In the genomic region with DNA sequence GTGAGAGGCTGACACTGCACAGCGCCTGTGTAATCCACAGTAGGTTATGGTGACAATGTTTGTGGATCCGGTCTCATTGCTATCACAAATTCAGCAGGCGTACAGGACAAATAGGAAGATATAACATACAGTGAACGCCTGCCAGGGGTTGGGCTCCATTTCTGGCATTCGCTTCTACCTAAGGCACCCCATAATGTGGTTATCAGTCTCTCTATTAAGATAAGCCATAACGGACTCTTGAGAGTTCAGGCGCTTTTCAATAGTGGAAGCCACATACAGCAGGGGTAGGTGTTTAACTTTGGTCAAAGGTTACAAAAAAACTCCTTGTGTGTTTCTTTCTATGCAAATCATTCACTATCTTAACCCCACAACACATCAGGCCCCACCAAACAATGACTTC, we compare ENCODE assay signal across 11 cellular contexts.
"Had no signal": no experiment of that assay in that cellular context is flagged by ENCODE, and none has a peak within 500 bp of the region (broad histone marks: within the 10 kb centered on the region; RNA-seq: fewer than 3 reads in every experiment).

No MANE protein-coding gene starts in this region.

- H3K27ac ChIP-seq: pancreas, SJSA1 had no signal

- H3K4me3 ChIP-seq: pancreas, SJSA1, upper lobe of left lung had no signal

- H3K9me3 ChIP-seq: pancreas, SJSA1, upper lobe of left lung had no signal

- DNase-seq: amniotic stem cell; effector CD8-positive, alpha-beta T cell; immature natural killer cell; mammary epithelial cell; pancreas; retina; SW 1271; upper lobe of left lung had no signal

- ATAC-seq: activated CD4-positive, CD25-positive, alpha-beta regulatory T cell treated with anti-CD3 and anti-CD28 coated beads, Interleukin-2, amount 50 U/mL, for 24 hours; stimulated activated memory B cell treated with anti-CD40 and anti-IgM and Interleukin-4, amounts not matched to agents 10 μg/mL and 1 μg/mL and 100 μg/mL, for 72 hours had no signal

- H3K36me3 ChIP-seq: pancreas, SJSA1, upper lobe of left lung had no signal

- H3K27me3 ChIP-seq: pancreas, SJSA1, upper lobe of left lung had no signal
